In the genomic region with DNA sequence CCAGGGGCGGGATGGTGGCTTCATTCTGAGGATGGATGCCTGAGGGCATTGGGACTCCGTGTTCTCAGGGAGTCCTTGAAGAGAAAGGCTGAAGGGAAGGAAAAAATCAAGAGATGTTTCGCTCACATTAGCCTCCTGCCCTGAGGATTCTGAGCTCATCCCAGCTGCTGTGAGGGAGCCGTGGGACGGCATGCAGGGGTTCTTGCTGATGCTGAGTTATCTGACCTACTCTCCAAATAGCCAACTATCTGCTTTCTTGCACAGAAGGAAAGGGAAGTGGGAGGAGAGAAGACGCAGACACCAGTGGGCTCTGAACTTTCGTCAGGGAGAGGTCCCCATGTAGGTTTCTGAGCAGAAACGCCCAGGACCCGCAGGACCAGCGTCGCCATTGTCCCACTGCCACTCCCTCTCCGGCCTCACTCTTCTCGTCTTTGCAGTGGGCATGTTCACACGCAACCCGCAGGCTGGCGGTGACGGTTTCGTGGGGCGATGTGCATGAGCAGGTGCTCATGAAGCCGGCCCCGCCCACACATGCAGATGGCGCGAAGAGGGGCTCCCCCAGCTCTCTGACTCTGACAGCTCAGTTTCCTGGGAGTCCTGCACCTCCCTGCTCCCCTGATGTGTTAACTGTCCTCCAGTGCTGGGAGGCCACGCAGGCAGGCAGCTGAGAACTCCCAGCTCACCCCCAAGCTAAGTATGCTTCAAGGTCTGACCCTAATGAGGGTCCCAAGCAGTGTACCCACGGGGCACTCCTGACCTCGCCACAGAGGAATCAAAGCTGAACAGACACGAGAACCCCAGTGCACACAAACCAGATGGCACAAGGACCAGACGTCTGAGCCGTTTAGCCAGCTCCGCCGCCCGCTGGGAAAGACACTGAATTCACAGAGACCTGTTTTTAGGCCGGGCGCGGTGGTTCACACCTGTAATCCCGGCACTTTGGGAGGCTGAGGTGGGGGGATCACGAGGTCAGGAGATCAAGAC, we compare ENCODE assay signal across 9 cellular contexts. TPM values are rescaled to one million over a fixed set of nuclear protein-coding genes. Genes with fewer than 3 reads are reported as not detected.
DNase-seq lines count a peak whose midpoint lies in the region; ATAC-seq and TF ChIP-seq lines count a peak whose summit lies in the region.
"Had no signal": no experiment of that assay in that cellular context is flagged by ENCODE, and none has a peak within 500 bp of the region (broad histone marks: within the 10 kb centered on the region; RNA-seq: fewer than 3 reads in every experiment).

No MANE protein-coding gene starts in this region.

- no peak overlapping the region for H3K4me3 ChIP-seq in choroid plexus epithelial cell (ENCODE audit: low read depth, low read length)

- CTCF ChIA-PET in GM10248 (lab: Yijun Ruan, JAX) = interaction anchor here (0.6 to 2.1 kb wide), 3 partner anchors 8 to 235 kb away, joined by 3 to 8 read pairs (median 3); no protein-coding TSS in a partner anchor

- DNase-seq in GM10248 (ENCODE audit: extremely low spot score) (peak; percentile 86), choroid plexus epithelial cell (ENCODE audit: low read depth) (peak; percentile 79), GF-D8 (lab: John Stamatoyannopoulos, UW) (no peak), DMS79 (lab: John Stamatoyannopoulos, UW) (no peak), left ventricle myocardium superior (no peak)
- DNase-seq: immature natural killer cell had no signal

- intact Hi-C loops in left ventricle myocardium superior (cut with micrococcal nuclease) = loop anchor here (10.0 kb wide), 1 partner anchor 233 kb away; no protein-coding TSS in a partner anchor

- POLR2A ChIA-PET in GM10248 (lab: Yijun Ruan, JAX) = no interaction called here

- no peak for TF ChIP-seq CTCF in GM10248 (IDR thresholded peaks at IDR 0.05; ENCODE audit: control extremely low read depth, extremely low read depth, low read depth, missing control alignments)
- TF ChIP-seq CTCF in choroid plexus epithelial cell (conservative IDR thresholded peaks at IDR 0.05; ENCODE audit: low read depth, low read length) = no peak

- ATAC-seq in GM19438 (IDR thresholded peaks at IDR 0.05; ENCODE audit: low read depth, unreplicated experiment) (peak; percentile 51), HG03139 (IDR thresholded peaks at IDR 0.05; ENCODE audit: unreplicated experiment) (peak; percentile 61), HG03097 (IDR thresholded peaks at IDR 0.05; ENCODE audit: low FRiP score, unreplicated experiment) (no peak), left ventricle myocardium superior (no peak)

RNA-seq across cellular contexts. Expression of a gene that starts 13.6 kb away (rescaled TPM):
- total RNA-seq in left ventricle myocardium superior = 28.3 TPM

RNA-seq across cellular contexts. Expression of a gene that starts 26.9 kb away (rescaled TPM):
- 8.7 TPM for total RNA-seq in left ventricle myocardium superior

Comparison
In these comparisons a context has a peak if more than half of its experiments do, and no peak if none do; other contexts are left out.
1. DNase-seq: peak in GM10248 (single experiment) and choroid plexus epithelial cell (single experiment); none in GF-D8 (single experiment), DMS79 (single experiment) and left ventricle myocardium superior (single experiment).
2. ATAC-seq: peak in GM19438 (single experiment) and HG03139 (single experiment); none in HG03097 (single experiment) and left ventricle myocardium superior (single experiment).